Comparison of ENCODE assay signal across 8 cellular contexts in the genomic region with DNA sequence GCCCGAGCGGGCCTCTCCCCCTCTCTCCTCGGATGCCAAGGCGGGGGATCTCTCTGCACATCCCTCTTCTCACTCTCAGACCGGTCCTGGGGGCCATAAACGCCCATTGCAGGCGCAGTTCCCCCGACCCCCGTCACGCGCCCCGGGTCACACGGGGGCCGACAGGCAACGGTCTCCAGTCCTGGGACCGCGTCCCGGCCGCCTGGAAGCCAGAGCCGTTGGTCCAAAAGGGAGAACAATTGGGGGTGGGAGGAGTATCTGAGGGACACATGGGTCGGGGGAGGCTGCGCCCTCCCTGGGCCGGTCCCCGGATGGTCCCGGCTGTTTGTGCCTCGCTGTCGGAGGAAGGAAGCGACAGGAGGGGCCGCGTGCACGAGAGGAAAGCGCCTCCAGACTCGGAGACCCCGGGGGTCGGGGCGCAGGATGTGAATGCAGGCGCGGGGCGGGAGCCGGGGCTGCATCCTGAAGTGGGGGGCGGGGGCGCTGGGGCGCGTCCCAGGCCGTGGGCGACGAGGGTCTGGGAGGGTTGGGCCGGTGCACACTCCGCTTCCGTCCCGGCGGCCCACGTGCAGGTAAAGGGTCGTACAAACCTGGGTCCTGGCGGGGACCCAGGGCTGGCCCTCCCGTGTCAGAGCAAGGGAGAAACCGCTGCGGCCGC. TPM values are rescaled to one million over a fixed set of nuclear protein-coding genes. Genes with fewer than 3 reads are reported as not detected.
DNase-seq lines count a peak whose midpoint lies in the region; ATAC-seq, FAIRE-seq and TF ChIP-seq lines count a peak whose summit lies in the region.

No MANE protein-coding gene starts in this region.

- H2AFZ ChIP-seq in PC-9 (peak overlapping the region; percentile 99), parathyroid adenoma (peak overlapping the region; percentile 74)

- WGBS in esophagus, 2 donors = 3 to 4% methylated on average over 52 to 59 of the region's 59 CpGs

- H3K36me3 ChIP-seq in PC-9 (ENCODE audit: low read depth) (no peaks in the 10 kb centered on the region), esophagus (ENCODE audit: control insufficient read depth in 2 of 2, insufficient read depth in 2 of 2, low read length in 1 of 2) (peaks cover 0 to 3% of the 10 kb centered on the region in 2 donors), parathyroid adenoma (ENCODE audit: control insufficient read depth, insufficient read depth, low read length) (no peaks in the 10 kb centered on the region)

- no peak overlapping the region for H3K9ac ChIP-seq in parathyroid adenoma

- no peak for TF ChIP-seq CTCF in GM12865 (IDR thresholded peaks at IDR 0.05; ENCODE audit: insufficient read depth, low read depth, low read length, missing control alignments)
- no peak for TF ChIP-seq CTCF in PC-9 (conservative IDR thresholded peaks at IDR 0.05)
- TF ChIP-seq CTCF in parathyroid adenoma (IDR thresholded peaks at IDR 0.05) = no peak

- ATAC-seq in GM21447 (IDR thresholded peaks at IDR 0.05; ENCODE audit: unreplicated experiment) = no peak

- peaks cover 21% of the 10 kb centered on the region; the same call in 1 of the 2 replicates for H3F3A ChIP-seq in PC-9 (ENCODE audit: insufficient read depth, low read depth)

- H3K9me3 ChIP-seq in PC-9 (ENCODE audit: insufficient read depth, low read depth) (no peaks in the 10 kb centered on the region), esophagus (ENCODE audit: control insufficient read depth in 2 of 2, insufficient read depth in 1 of 2, low read depth in 1 of 2, low read length in 1 of 2) (peaks cover 0 to 3% of the 10 kb centered on the region in 2 donors), parathyroid adenoma (ENCODE audit: control insufficient read depth, low read length) (no peaks in the 10 kb centered on the region)

- intact Hi-C loops in PC-9 (cut with micrococcal nuclease; ENCODE audit: unreplicated experiment) = no loop called here

- BruUV-seq in PC-9 (replicated peaks; lab: Mats Ljungman, UMichigan) = TSS peak; percentile 63

- no peak for FAIRE-seq in HTR-8/SVneo (lab: Jason Lieb, UNC)

- H3K9me2 ChIP-seq in PC-9 (ENCODE audit: insufficient read depth) = no peaks in the 10 kb centered on the region

- H3K27me3 ChIP-seq in PC-9 (ENCODE audit: insufficient read depth, low read depth) = no peaks in the 10 kb centered on the region
- H3K27me3 ChIP-seq in esophagus (ENCODE audit: control insufficient read depth in 1 of 2, insufficient read depth in 2 of 2, low read length in 2 of 2) = peaks cover 0 to 4% of the 10 kb centered on the region in 2 donors
- no peaks in the 10 kb centered on the region for H3K27me3 ChIP-seq in parathyroid adenoma (ENCODE audit: control insufficient read depth, insufficient read depth, low read length)

- H3K79me2 ChIP-seq in PC-9 (ENCODE audit: low read depth) = no peaks in the 10 kb centered on the region
- no peaks in the 10 kb centered on the region for H3K79me2 ChIP-seq in parathyroid adenoma

- H3K4me2 ChIP-seq in PC-9 (peak overlapping the region; percentile 89), parathyroid adenoma (ENCODE audit: low read length) (peak overlapping the region; percentile 81)

- DNase-seq in GM12865 (ENCODE audit: low read depth) (no peak), PC-9 (no peak), HTR-8/SVneo (ENCODE audit: insufficient read length, low spot score) (no peak), HCEC 1CT (no peak), caudate nucleus (lab: John Stamatoyannopoulos, UW) (no peak)

- no peaks in the 10 kb centered on the region for H4K20me1 ChIP-seq in PC-9 (ENCODE audit: insufficient read depth)

- CTCF ChIA-PET in PC-9 (lab: Charles Lee) = interaction anchor here (0.5 to 1.0 kb wide), 2 partner anchors 11 to 16 kb away, joined by 4 to 5 read pairs; no protein-coding TSS in a partner anchor

- H3K27ac ChIP-seq in PC-9 (no peak overlapping the region), esophagus (ENCODE audit: low read depth in 2 of 2, low read length in 1 of 2) (peak overlapping the region in 1 of 2 donors; percentile 27), parathyroid adenoma (no peak overlapping the region), caudate nucleus (ENCODE audit: low read depth, low read length) (no peak overlapping the region)

- H3K4me1 ChIP-seq in PC-9 (replicated peaks; ENCODE audit: insufficient read depth) = peaks cover 34% of the 10 kb centered on the region
- peaks cover 0 to 17% of the 10 kb centered on the region in 2 donors for H3K4me1 ChIP-seq in esophagus (ENCODE audit: control insufficient read depth in 2 of 2, insufficient read depth in 2 of 2, low read length in 1 of 2)
- H3K4me1 ChIP-seq in parathyroid adenoma = no peaks in the 10 kb centered on the region

- POLR2A ChIA-PET in PC-9 (lab: Charles Lee; ENCODE audit: unreplicated experiment) = interaction anchor here (0.6 to 0.8 kb wide), 3 partner anchors 10 to 1310 kb away, joined by 3 to 5 read pairs (median 4); no protein-coding TSS in a partner anchor

- peak overlapping the region; percentile 66 for H3K4me3 ChIP-seq in GM12865 (ENCODE audit: low read depth, low read length)
- peak overlapping the region; percentile 78 for H3K4me3 ChIP-seq in PC-9
- H3K4me3 ChIP-seq in esophagus (ENCODE audit: low read depth in 1 of 2, low read length in 2 of 2) = peak overlapping the region; percentile 68 to 84
- peak overlapping the region; percentile 27 for H3K4me3 ChIP-seq in parathyroid adenoma (ENCODE audit: low read depth, low read length)

RNA-seq across cellular contexts. Expression of gene SLC4A11, which starts 0.9 kb away (rescaled TPM):
- 46.1 and 57.8 TPM in 2 replicates for total RNA-seq in PC-9 (2021)
- polyA plus RNA-seq in esophagus = 10 to 100 TPM; 11.5 to 19.8 TPM

RNA-seq across cellular contexts. Expression of gene ITPA, which starts 28.8 kb away (rescaled TPM):
- total RNA-seq in PC-9 (2021) = 69.2 and 93.5 TPM in 2 replicates
- 10 to 100 TPM; 55.8 to 73.5 TPM for polyA plus RNA-seq in esophagus

RNA-seq across cellular contexts. Expression of gene DDRGK1, which starts 33.6 kb away (rescaled TPM):
- total RNA-seq in PC-9 (2021) = 70.4 and 87.6 TPM in 2 replicates
- 10 to 100 TPM; 24.0 to 45.8 TPM for polyA plus RNA-seq in esophagus

Comparison
In these comparisons a context has a peak if more than half of its experiments do, and no peak if none do; other contexts are left out.
1. H3K4me3 ChIP-seq: peak in every context shown above with its lines; median percentile 78 in PC-9; 76 in esophagus; 66 in GM12865; 27 in parathyroid adenoma.